Comparison of ENCODE assay signal across 25 cellular contexts in genomic region chr1:30258876-30259275, GRCh38.
A peak's percentile ranks its signal among the peaks of the same experiment; 100 is the strongest.
DNase-seq lines count a peak whose midpoint lies in the region; ATAC-seq, FAIRE-seq and TF ChIP-seq lines count a peak whose summit lies in the region.
"Had no signal": no experiment of that assay in that cellular context is flagged by ENCODE, and none has a peak within 500 bp of the region (broad histone marks: within the 10 kb centered on the region; RNA-seq: fewer than 3 reads in every experiment).

No MANE protein-coding gene starts in this region.

- DNase-seq in A673 (ENCODE audit: low spot score): peak; percentile 99
- DNase-seq in NCI-H69 (lab: John Stamatoyannopoulos, UW): peak; percentile 55
- DNase-seq in left kidney (ENCODE audit: low read depth, low spot score): peak; percentile 28
- DNase-seq in pancreas: no peak
- no peak for DNase-seq in MM.1S
- DNase-seq: CD8-positive, alpha-beta memory T cell; DMS153; DND-41; Kasumi-1; MV-4-11; NCI-H1105 treated with DMSO at 0.1 percent for 48 hours; NCI-H146; NCI-H1930; NCI-H345; NCI-H510A treated with DMSO at 0.1 percent for 48 hours; NCI-H748 treated with DMSO at 0.1 percent for 48 hours; NK-92 treated with Interleukin-12 subunit alpha and Interleukin-12 subunit beta, amount 100 ng/mL, for 24 hours; PC-3; SJCRH30 had no signal

- peaks cover 68% of the 10 kb centered on the region for H3K4me1 ChIP-seq in A673 (ENCODE audit: insufficient read depth, low read length, poor library complexity, severe bottlenecking)
- H3K4me1 ChIP-seq in BLaER1: peaks cover 6% of the 10 kb centered on the region; the same call in 1 of the 2 replicates
- H3K4me1 ChIP-seq in pancreas: no peaks in the 10 kb centered on the region
- no peaks in the 10 kb centered on the region for H3K4me1 ChIP-seq in MM.1S (ENCODE audit: low read length)
- H3K4me1 ChIP-seq: SJCRH30 had no signal

- H3K9me3 ChIP-seq in A673 (ENCODE audit: low read depth, low read length, poor library complexity, severe bottlenecking): no peaks in the 10 kb centered on the region
- no peaks in the 10 kb centered on the region for H3K9me3 ChIP-seq in BLaER1
- no peaks in the 10 kb centered on the region for H3K9me3 ChIP-seq in pancreas
- H3K9me3 ChIP-seq in MM.1S (replicated peaks; ENCODE audit: insufficient read depth, low read length): no peaks in the 10 kb centered on the region
- H3K9me3 ChIP-seq: SJCRH30 had no signal

- no peak overlapping the region for H2AFZ ChIP-seq in MM.1S (ENCODE audit: low read length)

- no peak overlapping the region for H3K9ac ChIP-seq in BLaER1
- H3K9ac ChIP-seq in MM.1S (ENCODE audit: low read length): no peak overlapping the region

- WGBS in pancreas, 2 donors: 18 to 26% methylated on average over 4 of the region's 4 CpGs

- H3K4me2 ChIP-seq in BLaER1 (peak overlapping the region; percentile 17; the same call in 1 of the 2 replicates), MM.1S (ENCODE audit: low read depth, low read length) (no peak overlapping the region)

- H4K20me1 ChIP-seq in BLaER1: no peaks in the 10 kb centered on the region
- H4K20me1 ChIP-seq in MM.1S (ENCODE audit: insufficient read depth, low read length): no peaks in the 10 kb centered on the region

- intact Hi-C loops in A673 (cut with micrococcal nuclease; ENCODE audit: unreplicated experiment) (loop anchor here (2.0 to 10.0 kb wide), 5 partner anchors 86 to 1268 kb away; no protein-coding TSS in a partner anchor), pancreas (cut with DNase I) (no loop called here)

- H3K27me3 ChIP-seq in A673 (replicated peaks; ENCODE audit: insufficient read depth, low read depth, low read length, poor library complexity): no peaks in the 10 kb centered on the region
- H3K27me3 ChIP-seq in BLaER1: no peaks in the 10 kb centered on the region
- no peaks in the 10 kb centered on the region for H3K27me3 ChIP-seq in pancreas
- H3K27me3 ChIP-seq in MM.1S (replicated peaks; ENCODE audit: insufficient read depth, low read length): peaks cover 81% of the 10 kb centered on the region
- H3K27me3 ChIP-seq: SJCRH30 had no signal

- FAIRE-seq in pancreas (lab: Jason Lieb, UNC): no peak
- FAIRE-seq: GM19239, HTR-8/SVneo, K562 had no signal

- BruUV-seq in A673 (replicated peaks; lab: Mats Ljungman, UMichigan): no TSS peak

- POLR2A ChIA-PET in A673 (lab: Charles Lee; ENCODE audit: low non-redundant PET): interaction anchor here (0.7 kb wide), 2 partner anchors 16 to 68 kb away, joined by 3 read pairs; no protein-coding TSS in a partner anchor

- TF ChIP-seq CTCF in A673 (conservative IDR thresholded peaks at IDR 0.05; ENCODE audit: low read depth, low read length): no peak
- no peak for TF ChIP-seq CTCF in pancreas (IDR thresholded peaks at IDR 0.05)
- no peak for TF ChIP-seq CTCF in MM.1S (IDR thresholded peaks at IDR 0.05; ENCODE audit: low read length)

- no peaks in the 10 kb centered on the region for H3K79me2 ChIP-seq in MM.1S (ENCODE audit: low read length)

- no peaks in the 10 kb centered on the region for H3K9me2 ChIP-seq in MM.1S (replicated peaks; ENCODE audit: insufficient read depth, low read length)

- no peaks in the 10 kb centered on the region for H3F3A ChIP-seq in MM.1S (ENCODE audit: insufficient read depth, low read length)

- H3K36me3 ChIP-seq in A673 (ENCODE audit: insufficient read depth, low read length, poor library complexity, severe bottlenecking): no peaks in the 10 kb centered on the region
- H3K36me3 ChIP-seq in BLaER1: no peaks in the 10 kb centered on the region
- no peaks in the 10 kb centered on the region for H3K36me3 ChIP-seq in pancreas
- no peaks in the 10 kb centered on the region for H3K36me3 ChIP-seq in MM.1S (replicated peaks; ENCODE audit: insufficient read depth, low read length)
- H3K36me3 ChIP-seq: SJCRH30 had no signal

- no peak for ATAC-seq in pancreas
- no peak for ATAC-seq in HG03439 (IDR thresholded peaks at IDR 0.05; ENCODE audit: unreplicated experiment)
- ATAC-seq: K562, PC-3, Right ventricle myocardium inferior had no signal

- CTCF ChIA-PET in A673 (lab: Charles Lee): interaction anchor here (1.4 kb wide), 1 partner anchor 122 kb away, joined by 15 read pairs; no protein-coding TSS in a partner anchor

- H3K4me3 ChIP-seq in A673 (ENCODE audit: low read depth, low read length, poor library complexity, severe bottlenecking) (no peak overlapping the region), BLaER1 (no peak overlapping the region), pancreas (no peak overlapping the region), MM.1S (ENCODE audit: low read length) (no peak overlapping the region)
- H3K4me3 ChIP-seq: K562, SJCRH30 had no signal

- H3K27ac ChIP-seq in A673 (ENCODE audit: low read depth, low read length, poor library complexity, severe bottlenecking) (peak overlapping the region; percentile 99), BLaER1 (no peak overlapping the region), pancreas (no peak overlapping the region), MM.1S (ENCODE audit: low read length) (no peak overlapping the region)
- H3K27ac ChIP-seq: SJCRH30 had no signal

Comparison
In these comparisons a context has a peak if more than half of its experiments do, and no peak if none do; other contexts are left out.
1. DNase-seq: peak in A673 (single experiment), NCI-H69 (single experiment) and left kidney (single experiment); none in pancreas (0 of 6) and MM.1S (single experiment).